ENCODE assay signal across 11 cellular contexts in genomic region chr3:43353923-43354670, GRCh38.
"Had no signal": no experiment of that assay in that cellular context is flagged by ENCODE, and none has a peak within 500 bp of the region (broad histone marks: within the 10 kb centered on the region; RNA-seq: fewer than 3 reads in every experiment).

No MANE protein-coding gene starts in this region.

- H3K27me3 Mint-ChIP-seq: activated B cell treated with CpG ODN at 0.5 μM for 24 hours; activated CD4-positive, alpha-beta T cell treated with anti-CD3 and anti-CD28 coated beads, Interleukin-2, amount 10 ng/mL, durations not matched to agents 24 days and 14 days; activated naive CD4-positive, alpha-beta T cell treated with anti-CD3 and anti-CD28 coated beads, Interleukin-2, amount 50 U/mL, for 24 hours had no signal

- H3K4me1 ChIP-seq: foreskin keratinocyte, parathyroid adenoma had no signal

- H3K27ac ChIP-seq: foreskin keratinocyte, parathyroid adenoma had no signal

- DNase-seq: activated B cell treated with CpG ODN at 0.5 μM for 24 hours; activated CD4-positive, alpha-beta T cell treated with anti-CD3 and anti-CD28 coated beads, Interleukin-2, amount 10 ng/mL, durations not matched to agents 24 days and 14 days; amniotic stem cell; foreskin keratinocyte; midbrain; retina; T-helper 2 cell had no signal

- H3K27me3 ChIP-seq: foreskin keratinocyte had no signal

- H3K4me1 Mint-ChIP-seq: activated B cell treated with CpG ODN at 0.5 μM for 24 hours had no signal

- H3K27ac Mint-ChIP-seq: activated B cell treated with CpG ODN at 0.5 μM for 24 hours; activated CD4-positive, alpha-beta T cell treated with anti-CD3 and anti-CD28 coated beads, Interleukin-2, amount 10 ng/mL, durations not matched to agents 24 days and 14 days; activated naive CD4-positive, alpha-beta T cell treated with anti-CD3 and anti-CD28 coated beads, Interleukin-2, amount 50 U/mL, for 24 hours; activated T-helper 2 cell treated with anti-CD3 and anti-CD28 coated beads, Interferon-gamma antibody, Interleukin-2, Interleukin-4, amounts not matched to agents 10 μg/mL and 5 μg/mL and 100 μg/mL, durations not matched to agents 14 hours and 24 hours and 36 hours had no signal

- H3K4me3 Mint-ChIP-seq: activated B cell treated with CpG ODN at 0.5 μM for 24 hours; activated CD4-positive, alpha-beta T cell treated with anti-CD3 and anti-CD28 coated beads, Interleukin-2, amount 10 ng/mL, durations not matched to agents 24 days and 14 days; activated naive CD4-positive, alpha-beta T cell treated with anti-CD3 and anti-CD28 coated beads, Interleukin-2, amount 50 U/mL, for 24 hours; stimulated activated effector memory CD8-positive, alpha-beta T cell treated with anti-CD3 and anti-CD28 coated beads, Interleukin-12 subunit alpha, Interleukin-12 subunit beta, amount 100 ng/mL, for 72 hours had no signal
